11 cellular contexts compared by ENCODE assay signal in genomic region chr7:140645166-140645565, GRCh38. TPM values are rescaled to one million over a fixed set of nuclear protein-coding genes. Genes with fewer than 3 reads are reported as not detected.
A peak's percentile ranks its signal among the peaks of the same experiment; 100 is the strongest.
DNase-seq lines count a peak whose midpoint lies in the region; ATAC-seq, FAIRE-seq and TF ChIP-seq lines count a peak whose summit lies in the region.
"Had no signal": no experiment of that assay in that cellular context is flagged by ENCODE, and none has a peak within 500 bp of the region (broad histone marks: within the 10 kb centered on the region; RNA-seq: fewer than 3 reads in every experiment).

No MANE protein-coding gene starts in this region.

- ATAC-seq in psoas muscle, result no peak
- ATAC-seq in GM21717 (IDR thresholded peaks at IDR 0.05; ENCODE audit: unreplicated experiment), result no peak

- H3K36me3 ChIP-seq in small intestine (ENCODE audit: control insufficient read depth in 2 of 2, insufficient read depth in 2 of 2, low read length in 2 of 2) (no peaks in the 10 kb centered on the region), psoas muscle (ENCODE audit: insufficient read depth in 1 of 2, low read depth in 1 of 2) (no peaks in the 10 kb centered on the region), vagina (no peaks in the 10 kb centered on the region)

- TF ChIP-seq CTCF in AG09319 (IDR thresholded peaks at IDR 0.05; ENCODE audit: low read depth, low read length) (peak; percentile 17), psoas muscle (IDR thresholded peaks at IDR 0.05) (no peak), vagina (IDR thresholded peaks at IDR 0.05) (no peak)

- no peak for TF ChIP-seq POLR2A in vagina (IDR thresholded peaks at IDR 0.05)

- 76 to 88% (median 86%) methylated on average over 4 of the region's 4 CpGs for WGBS in small intestine, 3 donors
- 80 to 85% (median 83%) methylated on average over 4 of the region's 4 CpGs for WGBS in psoas muscle, 3 donors

- FAIRE-seq in small intestine (lab: Jason Lieb, UNC), result no peak

- no peaks in the 10 kb centered on the region for H3K4me1 ChIP-seq in small intestine (ENCODE audit: control insufficient read depth in 2 of 2, insufficient read depth in 1 of 2, low read depth in 1 of 2, low read length in 1 of 2)
- no peaks in the 10 kb centered on the region for H3K4me1 ChIP-seq in psoas muscle
- H3K4me1 ChIP-seq in vagina, result peaks cover 6% of the 10 kb centered on the region

- DNase-seq in AG09319 (ENCODE audit: extremely low read depth, low read depth), result no peak
- DNase-seq in ELR (ENCODE audit: low read depth), result peak; percentile 42
- DNase-seq in OCI-M1 (lab: John Stamatoyannopoulos, UW), result peak; percentile 13
- peak; percentile 36 for DNase-seq in germinal center (ENCODE audit: low spot score)
- no peak for DNase-seq in small intestine
- DNase-seq in psoas muscle, result no peak
- DNase-seq in vagina (ENCODE audit: extremely low spot score in 2 of 2), result no peak
- DNase-seq: mesenchymal stem cell, NCI-H1436 treated with DMSO at 0.1 percent for 48 hours had no signal

- intact Hi-C loops in psoas muscle (cut with DNase I), result no loop called here
- intact Hi-C loops in vagina (cut with DNase I), result no loop called here

- H3K27ac ChIP-seq in small intestine (ENCODE audit: low read depth in 1 of 2, low read length in 1 of 2), result no peak overlapping the region
- H3K27ac ChIP-seq in psoas muscle, result no peak overlapping the region
- H3K27ac ChIP-seq in vagina, result no peak overlapping the region
- H3K27ac ChIP-seq: epithelial cell of prostate had no signal

- H3K9me3 ChIP-seq in small intestine (ENCODE audit: control insufficient read depth, low read depth) (no peaks in the 10 kb centered on the region), psoas muscle (no peaks in the 10 kb centered on the region), vagina (no peaks in the 10 kb centered on the region)

- no peak overlapping the region for H3K4me3 ChIP-seq in small intestine (ENCODE audit: low read depth in 1 of 2, low read length in 2 of 2)
- no peak overlapping the region for H3K4me3 ChIP-seq in psoas muscle
- no peak overlapping the region for H3K4me3 ChIP-seq in vagina

- H3K27me3 ChIP-seq in small intestine (ENCODE audit: control insufficient read depth in 2 of 2, insufficient read depth in 2 of 2, low read length in 2 of 2) (peaks cover 0 to 3% of the 10 kb centered on the region in 2 donors), psoas muscle (ENCODE audit: insufficient read depth in 3 of 3, low read length in 2 of 3) (peaks cover 0 to 26% (median 12%) of the 10 kb centered on the region in 3 donors), vagina (no peaks in the 10 kb centered on the region)

RNA-seq across cellular contexts. Expression of gene DENND2A, which starts 4.6 kb away (rescaled TPM):
- polyA plus RNA-seq in small intestine (1 to 10 TPM in 2 of 3 donors, not detected in 1; 3.0 to 5.7 TPM), psoas muscle (1 to 10 TPM; 2.7 to 3.2 (median 2.7) TPM)
- total RNA-seq in psoas muscle (1 to 10 TPM; 3.8 to 8.7 (median 6.0) TPM), vagina (17.4 TPM)

RNA-seq across cellular contexts. Expression of gene ADCK2, which starts 27.6 kb away (rescaled TPM):
- polyA plus RNA-seq in small intestine (10 to 100 TPM in 1 of 3 donors, 1 to 10 TPM in 2; 7.6 to 20.1 (median 8.7) TPM), psoas muscle (10 to 100 TPM; 12.0 to 26.4 (median 14.2) TPM)
- total RNA-seq in psoas muscle (10 to 100 TPM; 10.7 to 18.1 (median 12.4) TPM), vagina (21.1 TPM)

RNA-seq across cellular contexts. Expression of gene NDUFB2, which starts 51.3 kb away (rescaled TPM):
- polyA plus RNA-seq in small intestine (100 to 1,000 TPM; 456 to 779 (median 501) TPM), psoas muscle (100 to 1,000 TPM; 642 to 768 (median 747) TPM)
- total RNA-seq in psoas muscle (100 to 1,000 TPM; 320 to 481 (median 388) TPM), vagina (257 TPM)

Comparison
In these comparisons a context has a peak if more than half of its experiments do, and no peak if none do; other contexts are left out.
1. DNase-seq: peak in ELR (single experiment), OCI-M1 (single experiment) and germinal center (single experiment); none in AG09319 (single experiment), small intestine (single experiment), psoas muscle (0 of 2) and vagina (0 of 2).